8 cellular contexts compared by ENCODE assay signal in the genomic region with DNA sequence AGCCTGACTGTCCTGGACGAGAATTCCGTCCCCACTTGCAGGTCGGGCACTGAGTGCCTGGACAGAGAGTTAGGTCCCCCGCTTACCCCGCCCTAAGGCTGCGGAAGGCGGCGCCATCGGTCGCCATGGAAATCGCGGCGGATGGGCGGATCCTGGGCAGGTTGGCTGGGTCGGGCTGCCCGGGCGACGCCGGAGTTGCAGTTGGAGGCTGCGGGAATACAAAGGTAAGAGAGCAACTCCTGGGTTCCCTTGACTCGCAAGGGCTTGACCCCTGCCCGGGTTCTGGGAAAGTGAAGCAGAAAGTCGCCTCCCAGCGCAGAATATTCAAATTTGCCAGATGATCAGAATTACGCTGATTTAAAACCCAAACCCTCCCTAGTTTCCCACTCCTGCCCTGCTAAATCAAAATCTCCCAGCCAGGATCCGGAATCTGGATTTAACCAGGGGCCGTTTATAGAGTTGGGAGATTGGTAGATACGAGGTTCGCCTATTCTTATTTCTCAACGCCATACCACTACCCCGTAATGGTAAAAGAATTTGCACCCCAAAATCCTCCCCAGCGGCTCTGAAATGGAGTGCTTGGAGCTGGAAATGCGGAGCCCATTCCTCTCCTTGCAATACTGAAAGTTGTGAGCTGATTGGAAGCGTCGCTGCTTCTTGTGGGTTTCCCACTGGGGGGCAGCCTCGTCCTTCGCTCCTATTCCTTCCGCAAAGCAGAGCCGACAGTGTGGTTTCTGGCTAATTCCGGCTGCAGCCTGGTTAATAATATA.
DNase-seq lines count a peak whose midpoint lies in the region; ATAC-seq and TF ChIP-seq lines count a peak whose summit lies in the region.

No MANE protein-coding gene starts in this region.

- intact Hi-C loops in posterior cingulate gyrus (cut with DNase I) = loop anchor here (2.0 to 10.0 kb wide), 2 partner anchors 115 to 325 kb away; no protein-coding TSS in a partner anchor

- DNase-seq in activated T-cell treated with anti-CD3 and anti-CD28 coated beads for 48 hours (ENCODE audit: low read depth) (peak; percentile 13), NCI-H69 (lab: John Stamatoyannopoulos, UW) (peak; percentile 96), brain microvascular endothelial cell (peak; percentile 64), hypothalamus (lab: John Stamatoyannopoulos, UW) (peak in 45 of 51 donors; percentile 9 to 88 (median 53)), posterior cingulate gyrus (peak; percentile 42 to 96 (median 74))
- no peak for DNase-seq in activated T-cell treated with anti-CD3 and anti-CD28 coated beads, Interleukin-2, amount 50 U/mL, for 1 hour

- ATAC-seq in HG03280 (IDR thresholded peaks at IDR 0.05; ENCODE audit: unreplicated experiment) = peak; percentile 68
- ATAC-seq in HG02970 (IDR thresholded peaks at IDR 0.05; ENCODE audit: low FRiP score, unreplicated experiment) = no peak

- no peaks in the 10 kb centered on the region for H3K27me3 ChIP-seq in brain microvascular endothelial cell (replicated peaks)

- peak overlapping the region; percentile 66 for H3K4me3 ChIP-seq in brain microvascular endothelial cell (ENCODE audit: low read depth, low read length)

- in situ Hi-C loops in brain microvascular endothelial cell (cut with HindIII; ENCODE audit: low pct_ligation_motif_present, low sequenced_read_pairs) = no loop called here

- no peaks in the 10 kb centered on the region for H3K36me3 ChIP-seq in brain microvascular endothelial cell (replicated peaks)

- H3K27ac ChIP-seq in brain microvascular endothelial cell = no peak overlapping the region

- TF ChIP-seq CTCF in brain microvascular endothelial cell (IDR thresholded peaks at IDR 0.05; ENCODE audit: low read depth, low read length, missing control alignments) = peak; percentile 31
